In genomic region chr1:225650198-225650597, GRCh38 we compare ENCODE assay signal across 1 cellular context.
TF ChIP-seq lines count a peak whose summit lies in the region.

No MANE protein-coding gene starts in this region.

TF ChIP-seq in WTC11, 78 proteins besides CTCF, POLR2A, EP300 and RAD21 (continued from another document):
- TF ChIP-seq ZSCAN18 (CRISPR knock-in tag; IDR thresholded peaks at IDR 0.05) (no peak), ZNF423 (CRISPR knock-in tag; IDR thresholded peaks at IDR 0.05) (no peak), E2F5 (CRISPR knock-in tag; IDR thresholded peaks at IDR 0.05) (no peak), TEAD4 (CRISPR knock-in tag; IDR thresholded peaks at IDR 0.05) (no peak)
